2 cellular contexts compared by ENCODE assay signal in the genomic region with DNA sequence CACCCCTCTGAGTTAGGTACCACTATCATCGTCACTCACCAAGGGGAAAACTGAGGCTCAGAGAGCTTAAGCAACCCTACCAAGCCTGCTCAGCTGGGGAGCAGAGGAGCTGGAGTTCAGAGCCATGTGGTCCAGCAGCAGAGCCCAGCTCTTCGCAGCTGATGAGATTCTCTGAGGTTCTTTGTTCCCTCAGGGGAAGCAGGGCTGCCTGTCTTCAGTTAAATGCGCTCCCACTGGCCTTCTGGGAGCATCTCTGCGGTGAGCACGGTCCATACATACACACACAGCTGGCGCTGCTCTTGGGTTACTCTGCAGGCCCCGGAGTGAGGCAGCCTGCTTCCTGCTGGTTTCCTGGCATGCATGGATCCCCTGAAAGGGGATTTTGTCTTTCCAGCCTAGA.
TF ChIP-seq lines count a peak whose summit lies in the region.

No MANE protein-coding gene starts in this region.

TF ChIP-seq in SK-N-SH, 30 proteins besides CTCF, POLR2A, EP300 and RAD21:
- TF ChIP-seq FOXM1 (IDR thresholded peaks at IDR 0.05; ENCODE audit: low read depth) (no peak), GATA2 (CRISPR knock-in tag; IDR thresholded peaks at IDR 0.05) (no peak), POLR2AphosphoS5 (IDR thresholded peaks at IDR 0.05; ENCODE audit: low read depth, low read length) (no peak), RCOR1 (IDR thresholded peaks at IDR 0.05; ENCODE audit: low read length) (no peak), TEAD4 (IDR thresholded peaks at IDR 0.05; ENCODE audit: borderline replicate concordance, insufficient read depth) (no peak), GABPA (IDR thresholded peaks at IDR 0.05; ENCODE audit: low read depth) (no peak), TAF1 (IDR thresholded peaks at IDR 0.05; ENCODE audit: borderline replicate concordance, low read depth, low read length) (no peak), MEF2A (IDR thresholded peaks at IDR 0.05; ENCODE audit: borderline replicate concordance, low read depth) (no peak), SMC3 (IDR thresholded peaks at IDR 0.05; ENCODE audit: low read depth, low read length) (no peak), JUND (IDR thresholded peaks at IDR 0.05) (no peak), RXRA (IDR thresholded peaks at IDR 0.05; ENCODE audit: borderline replicate concordance, low read depth) (no peak), SIN3A (IDR thresholded peaks at IDR 0.05; ENCODE audit: borderline replicate concordance, low read depth, low read length) (no peak)
- TF ChIP-seq, protein P1, sequence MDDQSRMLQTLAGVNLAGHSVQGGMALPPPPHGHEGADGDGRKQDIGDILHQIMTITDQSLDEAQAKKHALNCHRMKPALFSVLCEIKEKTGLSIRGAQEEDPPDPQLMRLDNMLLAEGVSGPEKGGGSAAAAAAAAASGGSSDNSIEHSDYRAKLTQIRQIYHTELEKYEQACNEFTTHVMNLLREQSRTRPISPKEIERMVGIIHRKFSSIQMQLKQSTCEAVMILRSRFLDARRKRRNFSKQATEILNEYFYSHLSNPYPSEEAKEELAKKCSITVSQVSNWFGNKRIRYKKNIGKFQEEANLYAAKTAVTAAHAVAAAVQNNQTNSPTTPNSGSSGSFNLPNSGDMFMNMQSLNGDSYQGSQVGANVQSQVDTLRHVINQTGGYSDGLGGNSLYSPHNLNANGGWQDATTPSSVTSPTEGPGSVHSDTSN (IDR thresholded peaks at IDR 0.05): no peak
- TF ChIP-seq, protein P2, sequence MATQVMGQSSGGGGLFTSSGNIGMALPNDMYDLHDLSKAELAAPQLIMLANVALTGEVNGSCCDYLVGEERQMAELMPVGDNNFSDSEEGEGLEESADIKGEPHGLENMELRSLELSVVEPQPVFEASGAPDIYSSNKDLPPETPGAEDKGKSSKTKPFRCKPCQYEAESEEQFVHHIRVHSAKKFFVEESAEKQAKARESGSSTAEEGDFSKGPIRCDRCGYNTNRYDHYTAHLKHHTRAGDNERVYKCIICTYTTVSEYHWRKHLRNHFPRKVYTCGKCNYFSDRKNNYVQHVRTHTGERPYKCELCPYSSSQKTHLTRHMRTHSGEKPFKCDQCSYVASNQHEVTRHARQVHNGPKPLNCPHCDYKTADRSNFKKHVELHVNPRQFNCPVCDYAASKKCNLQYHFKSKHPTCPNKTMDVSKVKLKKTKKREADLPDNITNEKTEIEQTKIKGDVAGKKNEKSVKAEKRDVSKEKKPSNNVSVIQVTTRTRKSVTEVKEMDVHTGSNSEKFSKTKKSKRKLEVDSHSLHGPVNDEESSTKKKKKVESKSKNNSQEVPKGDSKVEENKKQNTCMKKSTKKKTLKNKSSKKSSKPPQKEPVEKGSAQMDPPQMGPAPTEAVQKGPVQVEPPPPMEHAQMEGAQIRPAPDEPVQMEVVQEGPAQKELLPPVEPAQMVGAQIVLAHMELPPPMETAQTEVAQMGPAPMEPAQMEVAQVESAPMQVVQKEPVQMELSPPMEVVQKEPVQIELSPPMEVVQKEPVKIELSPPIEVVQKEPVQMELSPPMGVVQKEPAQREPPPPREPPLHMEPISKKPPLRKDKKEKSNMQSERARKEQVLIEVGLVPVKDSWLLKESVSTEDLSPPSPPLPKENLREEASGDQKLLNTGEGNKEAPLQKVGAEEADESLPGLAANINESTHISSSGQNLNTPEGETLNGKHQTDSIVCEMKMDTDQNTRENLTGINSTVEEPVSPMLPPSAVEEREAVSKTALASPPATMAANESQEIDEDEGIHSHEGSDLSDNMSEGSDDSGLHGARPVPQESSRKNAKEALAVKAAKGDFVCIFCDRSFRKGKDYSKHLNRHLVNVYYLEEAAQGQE (IDR thresholded peaks at IDR 0.05; ENCODE audit: low read depth, low read length): no peak
- TF ChIP-seq, protein P3, sequence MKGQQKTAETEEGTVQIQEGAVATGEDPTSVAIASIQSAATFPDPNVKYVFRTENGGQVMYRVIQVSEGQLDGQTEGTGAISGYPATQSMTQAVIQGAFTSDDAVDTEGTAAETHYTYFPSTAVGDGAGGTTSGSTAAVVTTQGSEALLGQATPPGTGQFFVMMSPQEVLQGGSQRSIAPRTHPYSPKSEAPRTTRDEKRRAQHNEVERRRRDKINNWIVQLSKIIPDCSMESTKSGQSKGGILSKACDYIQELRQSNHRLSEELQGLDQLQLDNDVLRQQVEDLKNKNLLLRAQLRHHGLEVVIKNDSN (IDR thresholded peaks at IDR 0.05; ENCODE audit: borderline replicate concordance, low read depth): no peak

TF ChIP-seq in SK-N-SH treated with all-trans-retinoic acid at 6 μM for 48 hours, 23 proteins besides CTCF, POLR2A, EP300 and RAD21:
- TF ChIP-seq ZNF70 (CRISPR knock-in tag; IDR thresholded peaks at IDR 0.05) (no peak), ARNTL (CRISPR knock-in tag; IDR thresholded peaks at IDR 0.05; ENCODE audit: borderline replicate concordance, low read depth) (no peak), BACH2 (CRISPR knock-in tag; IDR thresholded peaks at IDR 0.05; ENCODE audit: borderline replicate concordance) (no peak), CSDC2 (CRISPR knock-in tag; IDR thresholded peaks at IDR 0.05) (no peak), TOX (CRISPR knock-in tag; IDR thresholded peaks at IDR 0.05; ENCODE audit: borderline replicate concordance) (no peak), RARB (CRISPR knock-in tag; IDR thresholded peaks at IDR 0.05) (no peak), ZC3H10 (CRISPR knock-in tag; IDR thresholded peaks at IDR 0.05) (no peak), ZNF8 (CRISPR knock-in tag; IDR thresholded peaks at IDR 0.05) (no peak), ZFP3 (CRISPR knock-in tag; IDR thresholded peaks at IDR 0.05) (no peak), SNAI2 (CRISPR knock-in tag; IDR thresholded peaks at IDR 0.05) (no peak), GLIS3 (CRISPR knock-in tag; IDR thresholded peaks at IDR 0.05) (no peak), ZFP30 (CRISPR knock-in tag; IDR thresholded peaks at IDR 0.05) (no peak), ESRRG (CRISPR knock-in tag; IDR thresholded peaks at IDR 0.05) (no peak), ZNF565 (CRISPR knock-in tag; conservative IDR thresholded peaks at IDR 0.05; ENCODE audit: low read depth) (no peak), OSR1 (CRISPR knock-in tag; IDR thresholded peaks at IDR 0.05) (no peak), PPARA (CRISPR knock-in tag; IDR thresholded peaks at IDR 0.05; ENCODE audit: borderline replicate concordance) (no peak)
- TF ChIP-seq, protein P4, sequence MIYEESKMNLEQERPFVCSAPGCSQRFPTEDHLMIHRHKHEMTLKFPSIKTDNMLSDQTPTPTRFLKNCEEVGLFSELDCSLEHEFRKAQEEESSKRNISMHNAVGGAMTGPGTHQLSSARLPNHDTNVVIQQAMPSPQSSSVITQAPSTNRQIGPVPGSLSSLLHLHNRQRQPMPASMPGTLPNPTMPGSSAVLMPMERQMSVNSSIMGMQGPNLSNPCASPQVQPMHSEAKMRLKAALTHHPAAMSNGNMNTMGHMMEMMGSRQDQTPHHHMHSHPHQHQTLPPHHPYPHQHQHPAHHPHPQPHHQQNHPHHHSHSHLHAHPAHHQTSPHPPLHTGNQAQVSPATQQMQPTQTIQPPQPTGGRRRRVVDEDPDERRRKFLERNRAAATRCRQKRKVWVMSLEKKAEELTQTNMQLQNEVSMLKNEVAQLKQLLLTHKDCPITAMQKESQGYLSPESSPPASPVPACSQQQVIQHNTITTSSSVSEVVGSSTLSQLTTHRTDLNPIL (CRISPR knock-in tag; IDR thresholded peaks at IDR 0.05; ENCODE audit: low read depth): no peak
- TF ChIP-seq, protein P5, sequence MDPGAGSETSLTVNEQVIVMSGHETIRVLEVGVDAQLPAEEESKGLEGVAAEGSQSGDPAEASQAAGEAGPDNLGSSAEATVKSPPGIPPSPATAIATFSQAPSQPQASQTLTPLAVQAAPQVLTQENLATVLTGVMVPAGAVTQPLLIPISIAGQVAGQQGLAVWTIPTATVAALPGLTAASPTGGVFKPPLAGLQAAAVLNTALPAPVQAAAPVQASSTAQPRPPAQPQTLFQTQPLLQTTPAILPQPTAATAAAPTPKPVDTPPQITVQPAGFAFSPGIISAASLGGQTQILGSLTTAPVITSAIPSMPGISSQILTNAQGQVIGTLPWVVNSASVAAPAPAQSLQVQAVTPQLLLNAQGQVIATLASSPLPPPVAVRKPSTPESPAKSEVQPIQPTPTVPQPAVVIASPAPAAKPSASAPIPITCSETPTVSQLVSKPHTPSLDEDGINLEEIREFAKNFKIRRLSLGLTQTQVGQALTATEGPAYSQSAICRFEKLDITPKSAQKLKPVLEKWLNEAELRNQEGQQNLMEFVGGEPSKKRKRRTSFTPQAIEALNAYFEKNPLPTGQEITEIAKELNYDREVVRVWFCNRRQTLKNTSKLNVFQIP (CRISPR knock-in tag; IDR thresholded peaks at IDR 0.05; ENCODE audit: borderline replicate concordance, low read depth): no peak
